ENCODE assay signal across 14 cellular contexts in the genomic region with DNA sequence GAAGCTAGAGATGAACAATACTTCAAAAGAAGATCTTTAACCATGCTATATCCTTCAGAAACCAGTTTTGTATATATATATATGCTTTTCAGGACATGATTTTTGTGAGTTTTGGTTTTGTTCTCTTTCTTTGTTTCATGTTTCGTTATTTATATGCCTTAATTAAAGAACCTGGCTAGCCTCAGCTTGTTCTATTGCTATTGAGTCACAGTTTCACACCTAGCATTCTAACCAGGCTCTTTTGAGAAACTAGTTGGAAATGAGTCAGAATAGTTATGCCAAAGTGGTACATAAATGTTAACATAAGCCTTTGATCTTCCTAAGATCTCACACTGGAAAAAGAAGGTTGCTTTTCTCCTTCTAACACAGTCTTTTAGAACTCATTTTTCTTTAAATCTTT.
"Had no signal": no experiment of that assay in that cellular context is flagged by ENCODE, and none has a peak within 500 bp of the region (broad histone marks: within the 10 kb centered on the region; RNA-seq: fewer than 3 reads in every experiment).

No MANE protein-coding gene starts in this region.

- FAIRE-seq: colon, endothelial cell of umbilical vein, pancreas, TTC549, urothelium cell line had no signal

- H3K9me3 ChIP-seq: pancreas had no signal

- H3K4me3 ChIP-seq: gastroesophageal sphincter, pancreas, stomach had no signal

- H3K4me1 ChIP-seq: gastroesophageal sphincter, pancreas, stomach had no signal

- H3K27me3 ChIP-seq: gastroesophageal sphincter, pancreas, stomach had no signal

- H3K36me3 ChIP-seq: gastroesophageal sphincter, pancreas, stomach had no signal

- DNase-seq: activated CD4-positive, alpha-beta T cell treated with anti-CD3 and anti-CD28 coated beads, Interleukin-2, amount 50 U/mL, for 4 hours; activated CD4-positive, CD25-positive, alpha-beta regulatory T cell; activated naive CD4-positive, alpha-beta T cell; activated T-cell treated with anti-CD3 and anti-CD28 coated beads, Interleukin-2, amount 50 U/mL, for 48 hours; midbrain; pancreas; stimulated activated CD4-positive, alpha-beta T cell treated with anti-CD3 and anti-CD28 coated beads, Interleukin-4, amount 100 ng/mL, for 1 hour; stimulated activated CD8-positive, alpha-beta memory T cell treated with anti-CD3 and anti-CD28 coated beads, Interleukin-4, amount 100 ng/mL, for 48 hours; stomach had no signal

- ATAC-seq: gastroesophageal sphincter, pancreas had no signal

- H3K27ac ChIP-seq: gastroesophageal sphincter, pancreas, stomach had no signal
